8 cellular contexts compared by ENCODE assay signal in genomic region chr18:8706545-8706980, GRCh38. TPM values are rescaled to one million over a fixed set of nuclear protein-coding genes. Genes with fewer than 3 reads are reported as not detected.
DNase-seq lines count a peak whose midpoint lies in the region; ATAC-seq, FAIRE-seq and TF ChIP-seq lines count a peak whose summit lies in the region.

No MANE protein-coding gene starts in this region.

- intact Hi-C loops in HepG2 (cut with micrococcal nuclease; ENCODE audit: unreplicated experiment): loop anchor here (10.0 kb wide), 1 partner anchor 88 kb away; no protein-coding TSS in a partner anchor

- no peak for DNase-seq in BE2C
- DNase-seq in HK-2 (ENCODE audit: unreplicated experiment): peak; percentile 22
- DNase-seq in activated naive CD8-positive, alpha-beta T cell treated with anti-CD3 and anti-CD28 coated beads, Interleukin-2, amount 10 ng/mL, durations not matched to agents 7 days and 5 days: peak; percentile 42
- no peak for DNase-seq in HepG2 (ENCODE audit: low spot score)
- DNase-seq in thoracic aorta (ENCODE audit: low spot score): no peak
- DNase-seq in NCI-H2107 (lab: John Stamatoyannopoulos, UW): no peak
- no peak for DNase-seq in SHP77 (lab: John Stamatoyannopoulos, UW)

- no peaks in the 10 kb centered on the region for H3K9me3 ChIP-seq in BE2C
- no peaks in the 10 kb centered on the region for H3K9me3 ChIP-seq in HepG2 (ENCODE audit: low read length)
- no peaks in the 10 kb centered on the region for H3K9me3 ChIP-seq in thoracic aorta

- no peak for ATAC-seq in activated naive CD8-positive, alpha-beta T cell treated with anti-CD3 and anti-CD28 coated beads, Interleukin-2, amount 10 ng/mL, durations not matched to agents 7 days and 5 days (ENCODE audit: low read depth)
- ATAC-seq in HepG2 (no peak), thoracic aorta (ENCODE audit: insufficient number of reproducible peaks, low FRiP score, low read depth) (no peak), HG03439 (IDR thresholded peaks at IDR 0.05; ENCODE audit: unreplicated experiment) (no peak)

- FAIRE-seq in HepG2 (lab: Jason Lieb, UNC): no peak

- no peak overlapping the region for H2AFZ ChIP-seq in HepG2 (ENCODE audit: low read length)

- TF ChIP-seq EP300 in HepG2 (IDR thresholded peaks at IDR 0.05; ENCODE audit: low read depth in 2 of 2, low read length in 2 of 2): no peak
- no peak for TF ChIP-seq EP300 in HepG2 (CRISPR knock-in tag; IDR thresholded peaks at IDR 0.05; ENCODE audit: borderline replicate concordance)

- no peaks in the 10 kb centered on the region for H4K20me1 ChIP-seq in HepG2 (ENCODE audit: insufficient read depth, low read length)

- no peak overlapping the region for H3K27ac ChIP-seq in HepG2 (ENCODE audit: extremely low read length, insufficient read depth, low read length)
- H3K27ac ChIP-seq in thoracic aorta: peak overlapping the region; percentile 15 to 70

- in situ Hi-C loops in HepG2 (cut with HindIII; ENCODE audit: extremely low pct_ligation_motif_present, low pct_unique_long_range_greater_than_20kb): loop anchor here (5.0 kb wide), 1 partner anchor 86 kb away; no protein-coding TSS in a partner anchor

- H3K4me3 Mint-ChIP-seq in activated naive CD8-positive, alpha-beta T cell treated with anti-CD3 and anti-CD28 coated beads, Interleukin-2, amount 10 ng/mL, durations not matched to agents 7 days and 5 days: peak overlapping the region; percentile 83

- peaks cover 2% of the 10 kb centered on the region for H3K79me2 ChIP-seq in HepG2 (ENCODE audit: insufficient read depth, low read length)

- no peaks in the 10 kb centered on the region for H3K36me3 Mint-ChIP-seq in activated naive CD8-positive, alpha-beta T cell treated with anti-CD3 and anti-CD28 coated beads, Interleukin-2, amount 10 ng/mL, durations not matched to agents 7 days and 5 days

- CTCF ChIA-PET in HepG2 (lab: Yijun Ruan, JAX; ENCODE audit: low intra/inter-chr PET ratio, low total read pairs): no interaction called here

- H3K9ac ChIP-seq in HepG2 (ENCODE audit: insufficient read depth, low read depth, low read length): no peak overlapping the region

- H3K4me1 Mint-ChIP-seq in activated naive CD8-positive, alpha-beta T cell treated with anti-CD3 and anti-CD28 coated beads, Interleukin-2, amount 10 ng/mL, durations not matched to agents 7 days and 5 days: peaks cover 11% of the 10 kb centered on the region

- WGBS in HepG2 (ENCODE audit: low lambda C conversion rate): 71% methylated on average over 6 of the region's 38 CpGs

- no peak for TF ChIP-seq RAD21 in HepG2 (CRISPR knock-in tag; IDR thresholded peaks at IDR 0.05)

- H3K4me2 ChIP-seq in HepG2 (ENCODE audit: low read depth, low read length): peak overlapping the region; percentile 75

- H3K27ac Mint-ChIP-seq in activated naive CD8-positive, alpha-beta T cell treated with anti-CD3 and anti-CD28 coated beads, Interleukin-2, amount 10 ng/mL, durations not matched to agents 7 days and 5 days: peak overlapping the region; percentile 19

- TF ChIP-seq CTCF in BE2C (IDR thresholded peaks at IDR 0.05; ENCODE audit: low read depth, low read length) (no peak), HepG2 (CRISPR knock-in tag; IDR thresholded peaks at IDR 0.05) (no peak), thoracic aorta (IDR thresholded peaks at IDR 0.05) (no peak)

- H3K36me3 ChIP-seq in BE2C: no peaks in the 10 kb centered on the region
- no peaks in the 10 kb centered on the region for H3K36me3 ChIP-seq in HepG2 (replicated peaks in 1 of 2; ENCODE audit: control insufficient read depth in 1 of 2, insufficient read depth in 2 of 2, low read length in 2 of 2)
- no peaks in the 10 kb centered on the region for H3K36me3 ChIP-seq in thoracic aorta

- TF ChIP-seq POLR2A in HepG2 (IDR thresholded peaks at IDR 0.05; ENCODE audit: insufficient read depth in 1 of 2, low read depth in 2 of 2, low read length in 2 of 2): no peak

- H3K9me3 Mint-ChIP-seq in activated naive CD8-positive, alpha-beta T cell treated with anti-CD3 and anti-CD28 coated beads, Interleukin-2, amount 10 ng/mL, durations not matched to agents 7 days and 5 days: no peaks in the 10 kb centered on the region

- H3K27me3 Mint-ChIP-seq in activated naive CD8-positive, alpha-beta T cell treated with anti-CD3 and anti-CD28 coated beads, Interleukin-2, amount 10 ng/mL, durations not matched to agents 7 days and 5 days: peaks cover 67% of the 10 kb centered on the region

- no TSS peak for BruUV-seq in HepG2 (replicated peaks; lab: Mats Ljungman, UMichigan)

- no peaks in the 10 kb centered on the region for H3K4me1 ChIP-seq in BE2C
- peaks cover 51% of the 10 kb centered on the region for H3K4me1 ChIP-seq in HepG2 (ENCODE audit: insufficient read depth, low read length)
- peaks cover 5 to 20% of the 10 kb centered on the region in 2 donors for H3K4me1 ChIP-seq in thoracic aorta (ENCODE audit: control insufficient read depth in 1 of 2, low read depth in 2 of 2)

- H3K27me3 ChIP-seq in BE2C (no peaks in the 10 kb centered on the region), HepG2 (ENCODE audit: control insufficient read depth in 1 of 2, insufficient read depth in 2 of 2, low read length in 2 of 2) (peaks cover 0 to 36% of the 10 kb centered on the region in 2 experiments; a peak in 2 of 5 replicates), thoracic aorta (replicated peaks; ENCODE audit: insufficient read depth) (no peaks in the 10 kb centered on the region)

- H3K4me3 ChIP-seq in BE2C (ENCODE audit: low read depth, low read length): peak overlapping the region; percentile 71
- H3K4me3 ChIP-seq in HepG2 (replicated peaks in 1 of 3; ENCODE audit: insufficient read depth in 1 of 3, low read depth in 2 of 3, low read length in 3 of 3): peak overlapping the region; percentile 34 to 77 (median 71); a peak in 5 of 6 replicates
- peak overlapping the region; percentile 82 for H3K4me3 ChIP-seq in thoracic aorta

- POLR2A ChIA-PET in activated naive CD8-positive, alpha-beta T cell treated with anti-CD3 and anti-CD28 coated beads, Interleukin-2, amount 10 ng/mL, durations not matched to agents 7 days and 5 days (lab: Charles Lee): interaction anchor here (0.5 kb wide), 1 partner anchor 22 kb away, joined by 3 read pairs; no protein-coding TSS in a partner anchor
- POLR2A ChIA-PET in HepG2 (lab: Yijun Ruan, JAX): no interaction called here

TF ChIP-seq in HepG2, 621 proteins besides CTCF, POLR2A, EP300 and RAD21 (continues in another document):
- no peak for TF ChIP-seq PHF21A (CRISPR knock-in tag; IDR thresholded peaks at IDR 0.05)
- TF ChIP-seq AGO2 (optimal IDR thresholded peaks at IDR 0.05; ENCODE audit: low read depth, low read length): peak; percentile 36
- no peak for TF ChIP-seq SSRP1 (CRISPR knock-in tag; IDR thresholded peaks at IDR 0.05)
- 0 out of 2 replicates have a peak, but pooled peaks have one; percentile 29 for TF ChIP-seq ARID2 (CRISPR knock-in tag; IDR thresholded peaks at IDR 0.05; ENCODE audit: borderline replicate concordance)
- TF ChIP-seq MED8 (CRISPR knock-in tag; IDR thresholded peaks at IDR 0.05; ENCODE audit: insufficient replicate concordance): no peak
- no peak for TF ChIP-seq HCFC1 (IDR thresholded peaks at IDR 0.05; ENCODE audit: low read depth, low read length)
- no peak for TF ChIP-seq PTBP1 (IDR thresholded peaks at IDR 0.05; ENCODE audit: low read depth, low read length, poor library complexity, severe bottlenecking)
- no peak for TF ChIP-seq KLF16 (CRISPR knock-in tag; IDR thresholded peaks at IDR 0.05)
- no peak for TF ChIP-seq E2F1 (CRISPR knock-in tag; IDR thresholded peaks at IDR 0.05)

RNA-seq across cellular contexts. Expression of gene MTCL1, which starts 1.2 kb away (rescaled TPM):
- 12.3 TPM for polyA plus RNA-seq in BE2C (2012; ENCODE audit: insufficient read depth, insufficient read length, low read depth)
- total RNA-seq in activated naive CD8-positive, alpha-beta T cell treated with anti-CD3 and anti-CD28 coated beads, Interleukin-2, amount 10 ng/mL, durations not matched to agents 7 days and 5 days: under 1 TPM; 0.43 to 0.69 TPM
- total RNA-seq in HepG2 (2016; rRNA removed; fragmentation: Illumina TruSeq; extraction: Trizol) (1.5 and 3.1 TPM in 2 replicates), thoracic aorta (10 to 100 TPM in 1 of 2 donors, 1 to 10 TPM in 1; 9.9 to 23.3 TPM)
- total RNA-seq in HepG2 (2016; cell fraction: cytosol; rRNA removed; fragmentation: Illumina TruSeq; extraction: Trizol; ENCODE audit: low read depth): 13.2 and 14.6 TPM in 2 replicates
- total RNA-seq in HepG2 (2016; cell fraction: insoluble cytoplasmic fraction; rRNA removed; fragmentation: Illumina TruSeq; extraction: Trizol): 1.3 and 2.8 TPM in 2 replicates
- total RNA-seq in HepG2 (2016; cell fraction: membrane; rRNA removed; fragmentation: Illumina TruSeq; extraction: Trizol): 3.0 and 3.1 TPM in 2 replicates
- total RNA-seq in HepG2 (2016; cell fraction: nucleus; rRNA removed; fragmentation: Illumina TruSeq; extraction: Trizol): 3.9 and 5.1 TPM in 2 replicates
- 2.0 and 3.2 TPM in 2 replicates for polyA plus RNA-seq in HepG2 (2011; rRNA removed)
- 1.5 and 2.5 TPM in 2 replicates for polyA plus RNA-seq in HepG2 (2011; cell fraction: cytosol; rRNA removed)
- polyA plus RNA-seq in HepG2 (2011; cell fraction: nucleus; rRNA removed): 6.4 and 11.2 TPM in 2 replicates
- polyA plus RNA-seq in HepG2 (2012): 1.3 and 1.7 TPM in 2 replicates
- polyA plus RNA-seq in HepG2 (2016; cell fraction: cytosol; fragmentation: Illumina TruSeq; extraction: Trizol; ENCODE audit: low read depth): 0.06 and 0.15 TPM in 2 replicates
- polyA plus RNA-seq in HepG2 (2016; cell fraction: insoluble cytoplasmic fraction; fragmentation: Illumina TruSeq; extraction: Trizol; ENCODE audit: low read depth): 1.9 and 2.2 TPM in 2 replicates
- polyA plus RNA-seq in HepG2 (2016; cell fraction: membrane; fragmentation: Illumina TruSeq; extraction: Trizol; ENCODE audit: low read depth): 0.32 and 0.42 TPM in 2 replicates
- 5.4 and 6.1 TPM in 2 replicates for polyA plus RNA-seq in HepG2 (2016; cell fraction: nucleus; fragmentation: Illumina TruSeq; extraction: Trizol; ENCODE audit: insufficient read depth, low read depth)
- polyA minus RNA-seq in HepG2 (2011; rRNA and poly(A)+ RNA removed; ENCODE audit: low replicate concordance): 6.9 and 30.0 TPM in 2 replicates
- 2.4 and 3.2 TPM in 2 replicates for polyA minus RNA-seq in HepG2 (2011; cell fraction: cytosol; rRNA and poly(A)+ RNA removed)
- 13.9 and 18.2 TPM in 2 replicates for polyA minus RNA-seq in HepG2 (2011; cell fraction: nucleus; rRNA and poly(A)+ RNA removed)

Comparison
In these comparisons a context has a peak if more than half of its experiments do, and no peak if none do; other contexts are left out.
1. DNase-seq: peak in HK-2 (single experiment) and activated naive CD8-positive, alpha-beta T cell treated with anti-CD3 and anti-CD28 coated beads, Interleukin-2, amount 10 ng/mL, durations not matched to agents 7 days and 5 days (single experiment); none in BE2C (single experiment), HepG2 (single experiment), thoracic aorta (single experiment), NCI-H2107 (single experiment) and SHP77 (0 of 2).
2. Peak in every context shown above with its lines, with median percentiles within 50 percentile points of each other: H3K4me3 ChIP-seq.